ENCODE assay signal across 1 cellular context in the genomic region with DNA sequence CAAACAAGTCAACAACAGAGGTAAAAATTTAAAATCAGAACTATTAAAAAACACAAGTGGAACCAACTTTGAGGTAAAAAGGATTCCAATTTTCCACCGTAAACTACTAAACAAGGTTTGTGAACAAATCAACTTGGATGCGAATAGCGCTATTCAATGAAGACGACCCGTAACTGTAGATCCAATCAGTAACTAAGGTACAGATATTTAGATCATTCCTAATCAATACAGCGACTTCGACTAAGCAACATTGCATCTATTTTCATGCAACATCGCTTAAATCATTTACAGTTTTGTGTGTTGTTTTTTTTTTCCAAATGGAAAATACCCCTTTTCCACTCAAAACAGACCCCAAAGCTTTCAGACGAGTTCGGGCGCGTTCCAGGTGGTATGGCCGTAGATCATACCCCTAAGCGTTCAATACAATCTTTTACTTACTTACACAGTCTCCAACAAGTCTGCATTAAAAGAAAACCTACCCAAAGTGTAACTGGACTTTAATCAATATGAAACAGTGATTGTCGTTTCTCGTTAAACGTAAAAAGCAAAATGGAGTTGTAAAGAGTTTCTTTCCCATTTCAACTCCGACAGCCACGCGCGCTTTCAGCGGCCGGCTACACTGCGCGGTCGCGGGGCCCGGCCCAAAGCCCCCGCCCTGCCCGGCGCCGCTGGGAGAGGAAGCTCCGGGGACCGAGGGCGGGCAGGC.
TF ChIP-seq lines count a peak whose summit lies in the region.

No MANE protein-coding gene starts in this region.

TF ChIP-seq in HEK293, 187 proteins besides CTCF, POLR2A, EP300 and RAD21 (continued from another document):
- TF ChIP-seq ZNF704 (tag by site-specific recombination; IDR thresholded peaks at IDR 0.05) (no peak), ZNF132 (tag by site-specific recombination; IDR thresholded peaks at IDR 0.05; ENCODE audit: borderline replicate concordance) (no peak), ZNF138 (tag by site-specific recombination; IDR thresholded peaks at IDR 0.05; ENCODE audit: borderline replicate concordance) (no peak), ZNF837 (tag by site-specific recombination; IDR thresholded peaks at IDR 0.05) (no peak)
